ENCODE assay signal across 10 cellular contexts in the genomic region with DNA sequence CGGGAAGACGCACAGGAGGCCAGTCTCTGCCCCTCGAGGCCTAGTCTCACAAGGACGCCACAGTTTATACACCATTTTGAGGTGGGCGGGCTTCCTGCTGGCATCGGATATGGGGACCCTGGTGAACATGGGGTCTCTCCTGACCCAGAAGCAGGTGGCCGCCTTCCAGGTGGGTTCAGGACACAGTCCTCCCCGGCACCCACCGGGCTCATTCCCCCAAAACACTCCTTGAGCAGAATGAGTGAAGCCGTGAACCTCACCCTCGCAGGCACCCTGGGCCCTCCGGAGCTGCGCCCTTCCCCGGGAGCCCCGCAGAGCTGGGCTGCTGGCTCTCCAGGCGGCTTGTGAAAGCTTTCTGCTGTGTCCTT. TPM values are rescaled to one million over a fixed set of nuclear protein-coding genes. Genes with fewer than 3 reads are reported as not detected.
DNase-seq lines count a peak whose midpoint lies in the region; TF ChIP-seq lines count a peak whose summit lies in the region.
"Had no signal": no experiment of that assay in that cellular context is flagged by ENCODE, and none has a peak within 500 bp of the region (broad histone marks: within the 10 kb centered on the region; RNA-seq: fewer than 3 reads in every experiment).

No MANE protein-coding gene starts in this region.

- no peaks in the 10 kb centered on the region for H3F3A ChIP-seq in Loucy (ENCODE audit: low read depth)

- H3K9me3 Mint-ChIP-seq in chondrocyte (ENCODE audit: low read depth) (no peaks in the 10 kb centered on the region), neural crest cell (peaks cover 5% of the 10 kb centered on the region)

- H3K4me1 ChIP-seq in BLaER1 (peaks cover 87% of the 10 kb centered on the region), Loucy (ENCODE audit: insufficient read depth, low read length, poor library complexity, severe bottlenecking) (peaks cover 58% of the 10 kb centered on the region), breast epithelium (no peaks in the 10 kb centered on the region)

- H3K79me2 ChIP-seq in Loucy (ENCODE audit: insufficient read depth, low read length) = peaks cover 78% of the 10 kb centered on the region

- H3K4me2 ChIP-seq in BLaER1 (peak overlapping the region; percentile 99), Loucy (ENCODE audit: low read depth, low read length, poor library complexity, severe bottlenecking) (peak overlapping the region; percentile 68)

- no peak for TF ChIP-seq POLR2A in breast epithelium (IDR thresholded peaks at IDR 0.05)

- H3K27ac Mint-ChIP-seq in chondrocyte (ENCODE audit: unreplicated experiment) = no peak overlapping the region
- H3K27ac Mint-ChIP-seq in neural crest cell (ENCODE audit: unreplicated experiment) = no peak overlapping the region

- H3K9ac ChIP-seq in BLaER1 (peak overlapping the region; percentile 76), Loucy (ENCODE audit: low read depth, low read length, poor library complexity, severe bottlenecking) (no peak overlapping the region)

- H3K4me3 ChIP-seq in BLaER1 (peak overlapping the region; percentile 63), Loucy (ENCODE audit: low read length, poor library complexity, severe bottlenecking) (no peak overlapping the region), breast epithelium (peak overlapping the region in 1 of 3 donors; percentile 3)

- H3K4me1 Mint-ChIP-seq in chondrocyte (ENCODE audit: low read depth) (peaks cover 27% of the 10 kb centered on the region), neural crest cell (peaks cover 42% of the 10 kb centered on the region)

- H3K36me3 ChIP-seq in BLaER1 (peaks cover 7% of the 10 kb centered on the region), Loucy (ENCODE audit: insufficient read depth, low read length) (no peaks in the 10 kb centered on the region), breast epithelium (no peaks in the 10 kb centered on the region)

- no peak overlapping the region for H3K4me3 Mint-ChIP-seq in chondrocyte (ENCODE audit: unreplicated experiment)
- H3K4me3 Mint-ChIP-seq in neural crest cell = peak overlapping the region; percentile 54

- no peaks in the 10 kb centered on the region for H3K9me3 ChIP-seq in BLaER1
- no peaks in the 10 kb centered on the region for H3K9me3 ChIP-seq in Loucy (ENCODE audit: insufficient read depth, low read depth, low read length)
- no peaks in the 10 kb centered on the region for H3K9me3 ChIP-seq in breast epithelium

- H2AFZ ChIP-seq in Loucy (ENCODE audit: low read length) = no peak overlapping the region

- peaks cover 21% of the 10 kb centered on the region; the same call in 1 of the 2 replicates for H3K27me3 ChIP-seq in BLaER1
- H3K27me3 ChIP-seq in Loucy (ENCODE audit: insufficient read depth, low read length, poor library complexity, severe bottlenecking) = no peaks in the 10 kb centered on the region
- H3K27me3 ChIP-seq in breast epithelium = no peaks in the 10 kb centered on the region

- H3K27ac ChIP-seq in BLaER1 (peak overlapping the region; percentile 68), breast epithelium (peak overlapping the region in 1 of 2 donors; percentile 84)
- H3K27ac ChIP-seq: C4-2B had no signal

- DNase-seq in chondrocyte (ENCODE audit: low spot score) (peak; percentile 92), neural crest cell (ENCODE audit: low read depth, low spot score) (no peak), breast epithelium (ENCODE audit: low spot score in 2 of 2) (no peak), NCI-H524 treated with DMSO at 0.1 percent for 48 hours (lab: John Stamatoyannopoulos, UW) (no peak), T1000 (lab: John Stamatoyannopoulos, UW) (no peak), NCI-H1092 treated with DMSO at 0.1 percent for 48 hours (lab: John Stamatoyannopoulos, UW) (no peak)
- DNase-seq: GF-D8 had no signal

- no peak for TF ChIP-seq CTCF in Loucy (conservative IDR thresholded peaks at IDR 0.05; ENCODE audit: low read length)
- no peak for TF ChIP-seq CTCF in chondrocyte (IDR thresholded peaks at IDR 0.05)
- TF ChIP-seq CTCF in neural crest cell (conservative IDR thresholded peaks at IDR 0.05) = no peak
- no peak for TF ChIP-seq CTCF in breast epithelium (IDR thresholded peaks at IDR 0.05)

- intact Hi-C loops in breast epithelium (cut with DNase I; ENCODE audit: low total_unique reads) = loop anchor here (10.0 kb wide), 2 partner anchors 73 to 123 kb away; no protein-coding TSS in a partner anchor

- H4K20me1 ChIP-seq in BLaER1 (peaks cover 58% of the 10 kb centered on the region), Loucy (ENCODE audit: insufficient read depth, low read length, poor library complexity, severe bottlenecking) (peaks cover 18% of the 10 kb centered on the region)

- no peaks in the 10 kb centered on the region for H3K9me2 ChIP-seq in Loucy (replicated peaks; ENCODE audit: low read depth, low read length)

- H3K36me3 Mint-ChIP-seq in chondrocyte (ENCODE audit: low read depth) = no peaks in the 10 kb centered on the region
- H3K36me3 Mint-ChIP-seq in neural crest cell (ENCODE audit: low read depth) = no peaks in the 10 kb centered on the region

- no peaks in the 10 kb centered on the region for H3K27me3 Mint-ChIP-seq in chondrocyte (ENCODE audit: low read depth)
- H3K27me3 Mint-ChIP-seq in neural crest cell (ENCODE audit: low read depth) = peaks cover 39% of the 10 kb centered on the region

RNA-seq across cellular contexts. Expression of gene NFATC1, which starts 6.5 kb away (rescaled TPM):
- total RNA-seq in chondrocyte (7.1 to 12.5 TPM (median 7.3 TPM) in 3 replicates), neural crest cell (2.2 and 2.4 TPM in 2 replicates), breast epithelium (10 to 100 TPM; 10.9 to 18.0 (median 12.9) TPM)
